ENCODE assay signal across 20 cellular contexts in the genomic region with DNA sequence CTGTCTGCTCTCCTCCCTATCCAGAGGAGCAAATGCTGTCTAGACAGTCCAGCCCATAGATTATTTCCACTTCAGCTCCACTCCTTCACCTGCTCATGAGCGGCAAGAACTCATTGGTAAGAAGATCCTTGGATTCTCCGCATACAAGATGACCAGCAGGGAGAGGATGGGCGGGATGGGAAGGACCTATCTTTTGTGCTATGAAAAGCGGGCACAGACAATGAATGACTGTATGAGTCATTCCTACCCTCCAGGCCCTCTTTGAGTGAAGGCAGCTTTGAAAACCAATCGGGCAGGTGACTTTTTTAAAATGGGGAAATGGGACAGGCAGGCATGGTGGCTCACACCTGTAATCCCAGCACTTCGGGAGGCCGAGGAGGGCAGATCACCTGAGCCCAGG. TPM values are rescaled to one million over a fixed set of nuclear protein-coding genes. Genes with fewer than 3 reads are reported as not detected.
"Had no signal": no experiment of that assay in that cellular context is flagged by ENCODE, and none has a peak within 500 bp of the region (broad histone marks: within the 10 kb centered on the region; RNA-seq: fewer than 3 reads in every experiment).

No MANE protein-coding gene starts in this region.

- H3K4me3 ChIP-seq: body of pancreas, dorsolateral prefrontal cortex, lung, sigmoid colon, thoracic aorta had no signal

- DNase-seq: activated CD4-positive, alpha-beta T cell treated with anti-CD3 and anti-CD28 coated beads, Interleukin-2, amount 10 ng/mL, durations not matched to agents 7 days and 5 days; activated CD8-positive, alpha-beta T cell treated with anti-CD3 and anti-CD28 coated beads, Interleukin-2, amount 10 ng/mL, durations not matched to agents 7 days and 5 days; activated naive CD4-positive, alpha-beta T cell treated with anti-CD3 and anti-CD28 coated beads for 36 hours; activated T-cell treated with anti-CD3 and anti-CD28 coated beads, Interleukin-2, amount 50 U/mL, for 4 hours; body of pancreas; central memory CD4-positive, alpha-beta T cell; dorsolateral prefrontal cortex; foreskin melanocyte; kidney; natural killer cell; sigmoid colon; stimulated activated naive B cell treated with anti-CD40 and anti-IgM and Interleukin-4, amounts not matched to agents 10 μg/mL and 1 μg/mL and 100 μg/mL, for 72 hours had no signal

- H3K27ac ChIP-seq: body of pancreas, dorsolateral prefrontal cortex, epithelial cell of prostate, parathyroid adenoma, sigmoid colon, thoracic aorta had no signal

- H2AFZ ChIP-seq: parathyroid adenoma had no signal

- ATAC-seq: activated CD4-positive, CD25-positive, alpha-beta regulatory T cell treated with anti-CD3 and anti-CD28 coated beads, Interleukin-2, amount 50 U/mL, for 24 hours; activated CD8-positive, alpha-beta T cell treated with anti-CD3 and anti-CD28 coated beads, Interleukin-2, amount 10 ng/mL, durations not matched to agents 7 days and 5 days; activated T-cell treated with anti-CD3 and anti-CD28 coated beads, Interleukin-2, amount 50 U/mL, for 4 hours; body of pancreas; left lobe of liver; natural killer cell; stimulated activated naive B cell treated with anti-CD40 and anti-IgM and Interleukin-4, amounts not matched to agents 10 μg/mL and 1 μg/mL and 100 μg/mL, for 72 hours had no signal

- H3K27me3 ChIP-seq: body of pancreas, sigmoid colon had no signal

- H3K9me3 ChIP-seq: body of pancreas had no signal

- H3K36me3 ChIP-seq: sigmoid colon, thoracic aorta had no signal

- H3K79me2 ChIP-seq: parathyroid adenoma had no signal

- H3K4me1 ChIP-seq: body of pancreas, parathyroid adenoma, sigmoid colon had no signal

- H3K9ac ChIP-seq: parathyroid adenoma had no signal

RNA-seq across cellular contexts. Expression of gene SMIM23, which starts 49.4 kb away (rescaled TPM):
- total RNA-seq: activated CD4-positive, alpha-beta T cell treated with anti-CD3 and anti-CD28 coated beads, Interleukin-2, amount 10 ng/mL, durations not matched to agents 7 days and 5 days; activated CD8-positive, alpha-beta T cell treated with anti-CD3 and anti-CD28 coated beads, Interleukin-2, amount 10 ng/mL, durations not matched to agents 7 days and 5 days; activated naive CD4-positive, alpha-beta T cell treated with anti-CD3 and anti-CD28 coated beads for 36 hours; activated T-cell treated with anti-CD3 and anti-CD28 coated beads, Interleukin-2, amount 50 U/mL, for 4 hours; body of pancreas; dorsolateral prefrontal cortex; fibroblast of lung; kidney; left lobe of liver; lung; natural killer cell; sigmoid colon; thoracic aorta; urinary bladder had no signal
- polyA plus RNA-seq: fibroblast of lung, lung, sigmoid colon, urinary bladder had no signal
